Comparison of ENCODE assay signal across 8 cellular contexts in genomic region chr5:135053278-135053677, GRCh38. TPM values are rescaled to one million over a fixed set of nuclear protein-coding genes. Genes with fewer than 3 reads are reported as not detected.
DNase-seq lines count a peak whose midpoint lies in the region; ATAC-seq and TF ChIP-seq lines count a peak whose summit lies in the region.

No MANE protein-coding gene starts in this region.

- H3K27me3 ChIP-seq in right lobe of liver = peaks cover 0 to 4% of the 10 kb centered on the region in 2 donors

- ATAC-seq in GM18867 (IDR thresholded peaks at IDR 0.05; ENCODE audit: unreplicated experiment) (peak; percentile 99), GM21717 (IDR thresholded peaks at IDR 0.05; ENCODE audit: unreplicated experiment) (peak; percentile 88), HG03571 (IDR thresholded peaks at IDR 0.05; ENCODE audit: unreplicated experiment) (peak; percentile 87), right lobe of liver (no peak)

- no peak overlapping the region for H3K27ac Mint-ChIP-seq in chondrocyte (ENCODE audit: unreplicated experiment)
- H3K27ac Mint-ChIP-seq in mesothelial cell of epicardium = no peak overlapping the region

- peaks cover 2% of the 10 kb centered on the region for H3K36me3 Mint-ChIP-seq in chondrocyte (ENCODE audit: low read depth)
- H3K36me3 Mint-ChIP-seq in mesothelial cell of epicardium = no peaks in the 10 kb centered on the region

- H3K27me3 Mint-ChIP-seq in chondrocyte (ENCODE audit: low read depth) = peaks cover 86% of the 10 kb centered on the region
- H3K27me3 Mint-ChIP-seq in mesothelial cell of epicardium (ENCODE audit: low read depth) = peaks cover 95% of the 10 kb centered on the region

- H3K4me3 Mint-ChIP-seq in chondrocyte (ENCODE audit: unreplicated experiment) = no peak overlapping the region
- H3K4me3 Mint-ChIP-seq in mesothelial cell of epicardium = no peak overlapping the region

- H3K9me3 Mint-ChIP-seq in chondrocyte (ENCODE audit: low read depth) = no peaks in the 10 kb centered on the region
- no peaks in the 10 kb centered on the region for H3K9me3 Mint-ChIP-seq in mesothelial cell of epicardium

- no peak for TF ChIP-seq POLR2A in right lobe of liver (IDR thresholded peaks at IDR 0.05)

- H3K36me3 ChIP-seq in right lobe of liver = no peaks in the 10 kb centered on the region

- intact Hi-C loops in right lobe of liver (cut with DNase I) = no loop called here

- WGBS in right lobe of liver (ENCODE audit: insufficient coverage, low coverage, low lambda C conversion rate, missing lambda C conversion rate) = 47% methylated on average over 2 of the region's 3 CpGs

- H3K27ac ChIP-seq in right lobe of liver = no peak overlapping the region

- no peaks in the 10 kb centered on the region for H3K4me1 ChIP-seq in right lobe of liver

- no peak for TF ChIP-seq CTCF in chondrocyte (IDR thresholded peaks at IDR 0.05)
- TF ChIP-seq CTCF in mesothelial cell of epicardium (IDR thresholded peaks at IDR 0.05; ENCODE audit: unreplicated experiment) = no peak
- TF ChIP-seq CTCF in right lobe of liver (IDR thresholded peaks at IDR 0.05) = no peak

- DNase-seq in chondrocyte (ENCODE audit: low spot score) (peak; percentile 39), mesothelial cell of epicardium (ENCODE audit: low spot score in 2 of 2, unreplicated experiment in 2 of 2) (no peak), right lobe of liver (no peak), middle frontal gyrus (ENCODE audit: extremely low spot score, low spot score) (no peak)
- no peak for DNase-seq in effector CD4-positive, alpha-beta T cell

- H3K4me1 Mint-ChIP-seq in chondrocyte (ENCODE audit: low read depth) = no peaks in the 10 kb centered on the region
- peaks cover 17% of the 10 kb centered on the region for H3K4me1 Mint-ChIP-seq in mesothelial cell of epicardium

- no peaks in the 10 kb centered on the region for H3K9me3 ChIP-seq in right lobe of liver

- H3K4me3 ChIP-seq in right lobe of liver = no peak overlapping the region

RNA-seq across cellular contexts. Expression of gene PITX1, which starts 19.2 kb away (rescaled TPM):
- 0.18 TPM in 1 of 3 replicates, not detected in the others for total RNA-seq in chondrocyte
- total RNA-seq in mesothelial cell of epicardium = 80.2 to 89.6 TPM (median 88.0 TPM) in 3 replicates
- total RNA-seq in right lobe of liver = not detected

Comparison
In these comparisons a context has a peak if more than half of its experiments do, and no peak if none do; other contexts are left out.
1. ATAC-seq: peak in GM18867 (single experiment), GM21717 (single experiment) and HG03571 (single experiment); none in right lobe of liver (0 of 4).
2. RNA of gene PITX1, which starts 19.2 kb away (total RNA-seq): 80.2 to 89.6 TPM in mesothelial cell of epicardium; 0.18 TPM in chondrocyte and not detected in right lobe of liver; every median in the first group is over 10 times any median in the second.